8 cellular contexts compared by ENCODE assay signal in the genomic region with DNA sequence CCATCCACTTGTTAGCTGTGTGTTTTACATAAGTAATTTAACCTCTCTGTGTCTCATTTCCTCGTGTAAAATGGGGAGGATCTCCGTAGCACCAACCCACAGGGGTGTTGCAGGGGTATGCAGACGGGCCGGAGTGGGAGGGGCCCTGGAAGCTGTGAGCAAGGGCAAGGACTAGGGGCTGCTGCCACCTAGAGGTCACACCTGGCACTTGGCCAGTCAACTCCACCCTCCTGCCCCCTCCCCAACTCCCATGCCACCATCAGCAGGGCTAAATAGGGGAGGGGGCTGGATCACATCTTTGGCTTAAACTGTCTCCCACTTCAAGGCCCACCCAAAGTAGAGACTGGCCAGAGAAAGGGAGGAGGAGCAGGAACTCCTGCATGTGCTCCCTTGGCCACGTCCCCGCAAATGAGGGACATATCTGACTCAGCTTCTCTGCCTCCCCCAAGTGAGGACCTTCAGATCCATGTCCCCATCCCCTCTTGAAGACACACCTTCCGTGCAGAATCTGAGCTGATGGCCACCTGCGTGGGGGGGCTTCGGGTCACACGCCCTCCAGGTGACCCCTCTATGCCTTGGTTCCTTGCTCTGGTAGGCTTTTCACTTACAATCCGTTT. TPM values are rescaled to one million over a fixed set of nuclear protein-coding genes. Genes with fewer than 3 reads are reported as not detected.
DNase-seq lines count a peak whose midpoint lies in the region; ATAC-seq and TF ChIP-seq lines count a peak whose summit lies in the region.

No MANE protein-coding gene starts in this region.

- no peaks in the 10 kb centered on the region for H3K27me3 Mint-ChIP-seq in osteocyte (ENCODE audit: unreplicated experiment)

- no peaks in the 10 kb centered on the region for H3K36me3 Mint-ChIP-seq in osteocyte (ENCODE audit: unreplicated experiment)

- no peaks in the 10 kb centered on the region for H3K27me3 ChIP-seq in tibial nerve

- H3K4me3 Mint-ChIP-seq in osteocyte (ENCODE audit: unreplicated experiment), result no peak overlapping the region

- no peaks in the 10 kb centered on the region for H3K9me3 Mint-ChIP-seq in osteocyte (ENCODE audit: unreplicated experiment)

- TF ChIP-seq EP300 in tibial nerve (IDR thresholded peaks at IDR 0.05), result no peak

- H3K27ac ChIP-seq in tibial nerve, result peak overlapping the region; percentile 85 to 98 (median 92)

- DNase-seq in GM12864 (ENCODE audit: low read depth) (peak; percentile 44), HT1080 (ENCODE audit: low read depth) (peak; percentile 85), RPMI7951 (ENCODE audit: low read depth) (peak; percentile 67), fibroblast of pulmonary artery (ENCODE audit: low read depth) (peak; percentile 75), osteocyte (ENCODE audit: extremely low spot score, unreplicated experiment) (no peak), tibial nerve (ENCODE audit: low spot score in 2 of 2) (peak in 1 of 2 donors; percentile 54)
- DNase-seq in activated T-helper 1 cell treated with anti-CD3 and anti-CD28 coated beads, Interleukin-2, amount 50 U/mL, for 16 hours (ENCODE audit: low read depth in 1 of 2, low spot score in 1 of 2), result peak; percentile 54 to 55

- H3K36me3 ChIP-seq in tibial nerve, result peaks cover 0 to 26% (median 0%) of the 10 kb centered on the region in 3 donors

- H3K4me3 ChIP-seq in GM12864 (ENCODE audit: low read depth, low read length), result no peak overlapping the region
- peak overlapping the region; percentile 8 for H3K4me3 ChIP-seq in fibroblast of pulmonary artery (replicated peaks; ENCODE audit: low read depth, low read length)
- peak overlapping the region in 1 of 4 donors; percentile 55 for H3K4me3 ChIP-seq in tibial nerve

- no peak for TF ChIP-seq POLR2A in tibial nerve (IDR thresholded peaks at IDR 0.05)

- TF ChIP-seq CTCF in GM12864 (IDR thresholded peaks at IDR 0.05; ENCODE audit: low read depth, low read length, missing control alignments) (peak; percentile 96), fibroblast of pulmonary artery (IDR thresholded peaks at IDR 0.05; ENCODE audit: low read length, missing control alignments) (peak; percentile 68), osteocyte (IDR thresholded peaks at IDR 0.05) (peak; percentile 95), tibial nerve (IDR thresholded peaks at IDR 0.05) (peak; percentile 67 to 74 (median 68))

- ATAC-seq in HG02571 (IDR thresholded peaks at IDR 0.05; ENCODE audit: unreplicated experiment), result no peak

- no peaks in the 10 kb centered on the region for H3K9me3 ChIP-seq in tibial nerve

- peaks cover 90% of the 10 kb centered on the region for H3K4me1 Mint-ChIP-seq in osteocyte (ENCODE audit: unreplicated experiment)

- peak overlapping the region; percentile 97 for H3K27ac Mint-ChIP-seq in osteocyte (ENCODE audit: unreplicated experiment)

- peaks cover 0 to 98% (median 68%) of the 10 kb centered on the region in 4 donors for H3K4me1 ChIP-seq in tibial nerve

- WGBS in tibial nerve, 2 donors, result 25 to 27% methylated on average over 11 of the region's 11 CpGs

RNA-seq across cellular contexts. Expression of a gene that starts 2.6 kb away (rescaled TPM):
- total RNA-seq in HT1080 (2014; rRNA removed; shearing (Covaris generic)), result 26.0 and 33.4 TPM in 2 replicates
- 14.2 and 22.2 TPM in 2 replicates for polyA plus RNA-seq in HT1080 (2015; cell fraction: cytosol; rRNA removed)
- polyA plus RNA-seq in HT1080 (2015; cell fraction: nucleus; rRNA removed), result 109 and 127 TPM in 2 replicates
- 8.1 and 8.5 TPM in 2 replicates for total RNA-seq in RPMI7951 (2014; rRNA removed; shearing (Covaris generic))
- 18.0 and 21.6 TPM in 2 replicates for total RNA-seq in osteocyte
- 10 to 100 TPM; 19.3 to 22.8 (median 21.2) TPM for total RNA-seq in tibial nerve

RNA-seq across cellular contexts. Expression of a gene that starts 12.7 kb away (rescaled TPM):
- total RNA-seq in HT1080 (2014; rRNA removed; shearing (Covaris generic)), result not detected in 2 replicates
- polyA plus RNA-seq in HT1080 (2015; cell fraction: cytosol; rRNA removed), result not detected in 2 replicates
- not detected in 2 replicates for polyA plus RNA-seq in HT1080 (2015; cell fraction: nucleus; rRNA removed)
- not detected in 2 replicates for total RNA-seq in RPMI7951 (2014; rRNA removed; shearing (Covaris generic))
- total RNA-seq in osteocyte (not detected in 2 replicates), tibial nerve (not detected)

RNA-seq across cellular contexts. Expression of a gene that starts 14.7 kb away (rescaled TPM):
- total RNA-seq in HT1080 (2014; rRNA removed; shearing (Covaris generic)), result 23.9 and 28.7 TPM in 2 replicates
- polyA plus RNA-seq in HT1080 (2015; cell fraction: cytosol; rRNA removed), result 22.9 and 26.2 TPM in 2 replicates
- 19.3 and 24.8 TPM in 2 replicates for polyA plus RNA-seq in HT1080 (2015; cell fraction: nucleus; rRNA removed)
- total RNA-seq in RPMI7951 (2014; rRNA removed; shearing (Covaris generic)), result 23.0 and 25.6 TPM in 2 replicates
- total RNA-seq in osteocyte (69.0 and 70.3 TPM in 2 replicates), tibial nerve (10 to 100 TPM; 13.8 to 25.9 (median 20.5) TPM)

RNA-seq across cellular contexts. Expression of a gene that starts 19.9 kb away (rescaled TPM):
- total RNA-seq in HT1080 (2014; rRNA removed; shearing (Covaris generic)), result 1.0 and 1.8 TPM in 2 replicates
- polyA plus RNA-seq in HT1080 (2015; cell fraction: cytosol; rRNA removed), result 0.65 and 0.70 TPM in 2 replicates
- 0.96 and 1.3 TPM in 2 replicates for polyA plus RNA-seq in HT1080 (2015; cell fraction: nucleus; rRNA removed)
- total RNA-seq in RPMI7951 (2014; rRNA removed; shearing (Covaris generic)), result 0.24 and 0.59 TPM in 2 replicates
- total RNA-seq in osteocyte (1.4 and 1.5 TPM in 2 replicates), tibial nerve (under 1 TPM; under 0.01 to 0.22 (median 0.10) TPM)

RNA-seq across cellular contexts. Expression of a gene that starts 30.4 kb away (rescaled TPM):
- 0.16 and 0.40 TPM in 2 replicates for total RNA-seq in HT1080 (2014; rRNA removed; shearing (Covaris generic))
- polyA plus RNA-seq in HT1080 (2015; cell fraction: cytosol; rRNA removed), result 0.54 and 1.3 TPM in 2 replicates
- polyA plus RNA-seq in HT1080 (2015; cell fraction: nucleus; rRNA removed), result 0.39 and 1.9 TPM in 2 replicates
- 1.4 and 1.6 TPM in 2 replicates for total RNA-seq in RPMI7951 (2014; rRNA removed; shearing (Covaris generic))
- total RNA-seq in osteocyte, result 0.40 and 1.2 TPM in 2 replicates
- 10 to 100 TPM; 14.9 to 42.3 (median 17.0) TPM for total RNA-seq in tibial nerve
